In genomic region chr11:64734786-64735761, GRCh38 we compare ENCODE assay signal across 21 cellular contexts. TPM values are rescaled to one million over a fixed set of nuclear protein-coding genes. Genes with fewer than 3 reads are reported as not detected.
DNase-seq lines count a peak whose midpoint lies in the region; ATAC-seq and TF ChIP-seq lines count a peak whose summit lies in the region.
"Had no signal": no experiment of that assay in that cellular context is flagged by ENCODE, and none has a peak within 500 bp of the region (broad histone marks: within the 10 kb centered on the region; RNA-seq: fewer than 3 reads in every experiment).

No MANE protein-coding gene starts in this region.

- H3K36me3 ChIP-seq in heart left ventricle, result peaks cover 0 to 43% (median 16%) of the 10 kb centered on the region in 9 donors
- H3K36me3 ChIP-seq in right atrium auricular region, result no peaks in the 10 kb centered on the region
- H3K36me3 ChIP-seq in neural progenitor cell, result no peaks in the 10 kb centered on the region
- H3K36me3 ChIP-seq: ovary, SJSA1 had no signal

- H3K9ac ChIP-seq in neural progenitor cell, result no peak overlapping the region

- CTCF ChIA-PET in WTC11 (lab: Charles Lee), result interaction anchor here (0.6 to 1.8 kb wide), 5 partner anchors 9 to 378 kb away, joined by 3 to 6 read pairs (median 4); partner anchors contain the start of gene RASGRP2

- peaks cover 0 to 3% (median 0%) of the 10 kb centered on the region in 12 donors for H3K4me1 ChIP-seq in heart left ventricle
- H3K4me1 ChIP-seq in right atrium auricular region, result no peaks in the 10 kb centered on the region
- H3K4me1 ChIP-seq in neural progenitor cell, result peaks cover 4% of the 10 kb centered on the region

- H3K4me2 ChIP-seq in neural progenitor cell, result no peak overlapping the region
- H3K4me2 ChIP-seq: PC-9 had no signal

- H3K27ac ChIP-seq in heart left ventricle, result no peak overlapping the region
- H3K27ac ChIP-seq in right atrium auricular region, result no peak overlapping the region
- H3K27ac ChIP-seq in neural progenitor cell, result no peak overlapping the region
- H3K27ac ChIP-seq: heart right ventricle, ovary, PC-9, SJSA1, tibial nerve had no signal

- peaks cover 15 to 25% of the 10 kb centered on the region in 2 donors for H3K4me1 Mint-ChIP-seq in effector memory CD8-positive, alpha-beta T cell (ENCODE audit: low read depth in 2 of 2)
- H3K4me1 Mint-ChIP-seq in neural progenitor cell (peaks cover 26% of the 10 kb centered on the region), WTC11 (peaks cover 31% of the 10 kb centered on the region)

- H3K27me3 Mint-ChIP-seq in effector memory CD8-positive, alpha-beta T cell, result no peaks in the 10 kb centered on the region
- H3K27me3 Mint-ChIP-seq in neural progenitor cell (ENCODE audit: insufficient read depth, low read depth) (peaks cover 10% of the 10 kb centered on the region), WTC11 (ENCODE audit: low read depth) (peaks cover 13% of the 10 kb centered on the region)
- H3K27me3 Mint-ChIP-seq: CD4-positive, alpha-beta memory T cell had no signal

- WGBS in heart left ventricle, 4 donors, result 83 to 86% (median 84%) methylated on average over 15 to 23 of the region's 23 CpGs

- TF ChIP-seq POLR2A in heart left ventricle (IDR thresholded peaks at IDR 0.05), result no peak

- no peak for TF ChIP-seq CTCF in heart left ventricle (IDR thresholded peaks at IDR 0.05)
- TF ChIP-seq CTCF in right atrium auricular region (IDR thresholded peaks at IDR 0.05), result no peak
- no peak for TF ChIP-seq CTCF in neural progenitor cell (IDR thresholded peaks at IDR 0.05)
- TF ChIP-seq CTCF in WTC11 (IDR thresholded peaks at IDR 0.05), result no peak

- POLR2A ChIA-PET in WTC11 (lab: Charles Lee), result no interaction called here

- H3K4me3 ChIP-seq in heart left ventricle (no peak overlapping the region), right atrium auricular region (no peak overlapping the region), neural progenitor cell (no peak overlapping the region)
- H3K4me3 ChIP-seq: heart right ventricle, ovary, PC-9, SJSA1, tibial nerve had no signal

- peaks cover 88% of the 10 kb centered on the region for H3K36me3 Mint-ChIP-seq in effector memory CD8-positive, alpha-beta T cell (ENCODE audit: insufficient read depth)
- peaks cover 2% of the 10 kb centered on the region for H3K36me3 Mint-ChIP-seq in neural progenitor cell
- peaks cover 18% of the 10 kb centered on the region for H3K36me3 Mint-ChIP-seq in WTC11
- H3K36me3 Mint-ChIP-seq: activated naive CD4-positive, alpha-beta T cell treated with anti-CD3 and anti-CD28 coated beads, Interleukin-2, amount 50 U/mL, for 72 hours had no signal

- H3K79me2 ChIP-seq in neural progenitor cell (ENCODE audit: low read depth), result no peaks in the 10 kb centered on the region

- intact Hi-C loops in heart left ventricle (cut with DNase I), result no loop called here

- H3K9me3 Mint-ChIP-seq in effector memory CD8-positive, alpha-beta T cell, result no peaks in the 10 kb centered on the region
- no peaks in the 10 kb centered on the region for H3K9me3 Mint-ChIP-seq in neural progenitor cell
- no peaks in the 10 kb centered on the region for H3K9me3 Mint-ChIP-seq in WTC11
- H3K9me3 Mint-ChIP-seq: activated naive CD4-positive, alpha-beta T cell treated with anti-CD3 and anti-CD28 coated beads, Interleukin-2, amount 50 U/mL, for 72 hours; CD4-positive, alpha-beta memory T cell; immature natural killer cell; T-helper 1 cell treated with Interleukin-12 subunit alpha and Interleukin-12 subunit beta and Interleukin-4 antibody, amounts not matched to agents 30 μg/mL and 1 μg/mL, for 36 hours had no signal

- H3K9me3 ChIP-seq in heart left ventricle (no peaks in the 10 kb centered on the region), right atrium auricular region (no peaks in the 10 kb centered on the region), neural progenitor cell (ENCODE audit: low read depth) (no peaks in the 10 kb centered on the region)
- H3K9me3 ChIP-seq: heart right ventricle, ovary, tibial nerve had no signal

- no peak overlapping the region for H2AFZ ChIP-seq in neural progenitor cell (replicated peaks)
- H2AFZ ChIP-seq: PC-9 had no signal

- H3K4me3 Mint-ChIP-seq in effector memory CD8-positive, alpha-beta T cell, result no peak overlapping the region
- H3K4me3 Mint-ChIP-seq in neural progenitor cell (peak overlapping the region; percentile 46), WTC11 (no peak overlapping the region)
- H3K4me3 Mint-ChIP-seq: CD4-positive, alpha-beta memory T cell; immature natural killer cell; T-helper 1 cell treated with Interleukin-12 subunit alpha and Interleukin-12 subunit beta and Interleukin-4 antibody, amounts not matched to agents 30 μg/mL and 1 μg/mL, for 36 hours had no signal

- DNase-seq in heart left ventricle, result no peak
- DNase-seq in right atrium auricular region (ENCODE audit: low spot score), result no peak
- no peak for DNase-seq in effector memory CD8-positive, alpha-beta T cell
- DNase-seq in neural progenitor cell (ENCODE audit: low spot score), result peak; percentile 3
- DNase-seq in NCI-H524 treated with DMSO at 0.1 percent for 48 hours (lab: John Stamatoyannopoulos, UW), result no peak
- no peak for DNase-seq in NCI-H526 treated with DMSO at 0.1 percent for 48 hours (lab: John Stamatoyannopoulos, UW)
- DNase-seq in WTC11 (ENCODE audit: low spot score), result no peak
- DNase-seq: activated CD4-positive, alpha-beta T cell treated with anti-CD3 and anti-CD28 coated beads, Interleukin-2, amount 50 U/mL, for 4 hours; CD4-positive, alpha-beta memory T cell; heart right ventricle; immature natural killer cell; mammary epithelial cell; NCI-H1417; ovary; PC-9; stimulated activated naive CD4-positive, alpha-beta T cell had no signal

- peak; percentile 15 to 43 (median 30) for ATAC-seq in heart left ventricle
- ATAC-seq in effector memory CD8-positive, alpha-beta T cell (replicated peaks), result no peak
- no peak for ATAC-seq in WTC11
- ATAC-seq: activated naive CD4-positive, alpha-beta T cell treated with anti-CD3 and anti-CD28 coated beads, Interleukin-2, amount 50 U/mL, for 72 hours; sciatic nerve had no signal

- peaks cover 13% of the 10 kb centered on the region for H3F3A ChIP-seq in neural progenitor cell (ENCODE audit: low read depth)

- H3K27me3 ChIP-seq in heart left ventricle, result no peaks in the 10 kb centered on the region
- no peaks in the 10 kb centered on the region for H3K27me3 ChIP-seq in right atrium auricular region
- peaks cover 20% of the 10 kb centered on the region for H3K27me3 ChIP-seq in neural progenitor cell
- H3K27me3 ChIP-seq: heart right ventricle, ovary, tibial nerve had no signal

- no peaks in the 10 kb centered on the region for H4K20me1 ChIP-seq in neural progenitor cell (ENCODE audit: low read depth)

- H3K27ac Mint-ChIP-seq in effector memory CD8-positive, alpha-beta T cell, result peak overlapping the region; percentile 51 to 68
- H3K27ac Mint-ChIP-seq in neural progenitor cell (no peak overlapping the region), WTC11 (no peak overlapping the region)
- H3K27ac Mint-ChIP-seq: T-helper 1 cell treated with Interleukin-12 subunit alpha and Interleukin-12 subunit beta and Interleukin-4 antibody, amounts not matched to agents 30 μg/mL and 1 μg/mL, for 36 hours had no signal

TF ChIP-seq in WTC11, 78 proteins besides CTCF, POLR2A, EP300 and RAD21 (continues in another document):
- TF ChIP-seq KAT7 (CRISPR knock-in tag; IDR thresholded peaks at IDR 0.05; ENCODE audit: borderline replicate concordance) (no peak), ZNF263 (CRISPR knock-in tag; IDR thresholded peaks at IDR 0.05; ENCODE audit: low read depth) (no peak)

RNA-seq across cellular contexts. Expression of gene RASGRP2, which starts 8.9 kb away (rescaled TPM):
- total RNA-seq in heart left ventricle, result 10 to 100 TPM; 22.2 to 34.0 (median 28.1) TPM
- polyA plus RNA-seq in heart left ventricle, result 10 to 100 TPM; 16.2 to 78.9 TPM
- 10 to 100 TPM; 28.1 to 30.4 TPM for total RNA-seq in right atrium auricular region
- total RNA-seq in neural progenitor cell (ENCODE audit: low replicate concordance), result 0.06 and 1.8 TPM in 2 replicates
- 31.9 to 41.5 TPM (median 40.3 TPM) in 3 replicates for total RNA-seq in WTC11 (2021)
- polyA plus RNA-seq: mammary epithelial cell had no signal

RNA-seq across cellular contexts. Expression of gene NRXN2, which starts 12.1 kb away (rescaled TPM):
- total RNA-seq in heart left ventricle, result 1 to 10 TPM in 4 of 9 donors, under 1 TPM in 4, not detected in 1; 0.62 to 5.5 (median 1.3) TPM
- under 1 TPM; 0.42 to 0.65 TPM for polyA plus RNA-seq in heart left ventricle
- total RNA-seq in right atrium auricular region, result 1 to 10 TPM in 1 of 2 donors, under 1 TPM in 1; 0.85 to 1.4 TPM
- total RNA-seq in neural progenitor cell (ENCODE audit: low replicate concordance), result 2.2 and 9.2 TPM in 2 replicates
- total RNA-seq in WTC11 (2021), result 8.0 to 10.4 TPM (median 8.6 TPM) in 3 replicates
- total RNA-seq: PC-9, SJSA1 had no signal
- polyA plus RNA-seq: CD4-positive, alpha-beta memory T cell had no signal

RNA-seq across cellular contexts. Expression of gene PYGM, which starts 24.7 kb away (rescaled TPM):
- total RNA-seq in heart left ventricle (100 to 1,000 TPM in 4 of 9 donors, 10 to 100 TPM in 5; 51.6 to 167 (median 89.9) TPM), right atrium auricular region (10 to 100 TPM; 17.8 to 84.7 TPM), neural progenitor cell (ENCODE audit: low replicate concordance) (1.4 and 2.2 TPM in 2 replicates), WTC11 (2021) (6.6 to 8.7 TPM (median 8.2 TPM) in 3 replicates)
- polyA plus RNA-seq in heart left ventricle, result 10 to 100 TPM; 10.3 to 71.8 TPM

RNA-seq across cellular contexts. Expression of gene SF1, which starts 43.3 kb away (rescaled TPM):
- total RNA-seq in heart left ventricle, result 100 to 1,000 TPM; 103 to 349 (median 157) TPM
- polyA plus RNA-seq in heart left ventricle, result 10 to 100 TPM; 59.2 to 65.5 TPM
- total RNA-seq in right atrium auricular region, result 100 to 1,000 TPM; 196 to 213 TPM
- 140 and 193 TPM in 2 replicates for total RNA-seq in neural progenitor cell (ENCODE audit: low replicate concordance)
- 285 to 314 TPM (median 300 TPM) in 3 replicates for total RNA-seq in WTC11 (2021)

Comparison
In these comparisons a context has a peak if more than half of its experiments do, and no peak if none do; other contexts are left out.
1. ATAC-seq: peak in heart left ventricle (4 of 4); none in effector memory CD8-positive, alpha-beta T cell (single experiment) and WTC11 (single experiment).
2. H3K27ac Mint-ChIP-seq: peak in effector memory CD8-positive, alpha-beta T cell (2 of 2); none in neural progenitor cell (single experiment) and WTC11 (single experiment).